ENCODE assay signal across 8 cellular contexts in the genomic region with DNA sequence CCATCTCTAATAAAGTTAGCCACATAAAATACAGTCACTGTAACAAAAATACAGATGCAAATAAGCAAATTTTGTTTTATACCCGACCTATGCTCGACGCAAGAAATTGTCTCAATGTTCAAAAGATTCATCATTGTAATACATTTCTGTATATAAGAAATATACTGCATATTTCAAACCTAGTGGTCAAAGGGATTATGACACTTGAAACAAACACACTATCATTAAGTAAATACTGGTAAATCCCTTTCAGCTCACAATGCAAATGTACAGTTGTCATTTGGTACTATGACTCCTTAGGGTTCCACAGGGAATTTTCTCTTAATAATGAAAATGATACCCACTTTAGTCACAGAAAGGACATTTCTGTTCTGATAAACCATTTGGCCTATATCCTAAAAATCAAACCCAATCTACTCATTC. TPM values are rescaled to one million over a fixed set of nuclear protein-coding genes. Genes with fewer than 3 reads are reported as not detected.
DNase-seq lines count a peak whose midpoint lies in the region; ATAC-seq and TF ChIP-seq lines count a peak whose summit lies in the region.

No MANE protein-coding gene starts in this region.

- H3K4me3 ChIP-seq in left lung: no peak overlapping the region

- peak overlapping the region; percentile 100 for H3K27ac Mint-ChIP-seq in activated naive CD8-positive, alpha-beta T cell treated with anti-CD3 and anti-CD28 coated beads, Interleukin-2, amount 50 U/mL, for 24 hours

- H3K4me3 Mint-ChIP-seq in activated naive CD8-positive, alpha-beta T cell treated with anti-CD3 and anti-CD28 coated beads, Interleukin-2, amount 50 U/mL, for 24 hours: peak overlapping the region; percentile 97

- no peaks in the 10 kb centered on the region for H3K27me3 ChIP-seq in left lung

- H3K36me3 ChIP-seq in KOPT-K1 (ENCODE audit: insufficient read depth, low read length) (no peaks in the 10 kb centered on the region), left lung (no peaks in the 10 kb centered on the region)

- peaks cover 69% of the 10 kb centered on the region for H3K4me1 Mint-ChIP-seq in activated naive CD8-positive, alpha-beta T cell treated with anti-CD3 and anti-CD28 coated beads, Interleukin-2, amount 50 U/mL, for 24 hours

- no peak for ATAC-seq in activated naive CD8-positive, alpha-beta T cell treated with anti-CD3 and anti-CD28 coated beads, Interleukin-2, amount 50 U/mL, for 24 hours
- no peak for ATAC-seq in left lung
- ATAC-seq in GM18868 (IDR thresholded peaks at IDR 0.05; ENCODE audit: unreplicated experiment): no peak
- no peak for ATAC-seq in GM19351 (IDR thresholded peaks at IDR 0.05; ENCODE audit: unreplicated experiment)
- no peak for ATAC-seq in HG03139 (IDR thresholded peaks at IDR 0.05; ENCODE audit: unreplicated experiment)

- DNase-seq in DMS 273 (lab: John Stamatoyannopoulos, UW; ENCODE audit: unreplicated experiment): peak; percentile 62
- DNase-seq in DMS 273 treated with DMSO at 0.1 percent for 48 hours (lab: John Stamatoyannopoulos, UW): no peak
- no peak for DNase-seq in activated naive CD8-positive, alpha-beta T cell treated with anti-CD3 and anti-CD28 coated beads, Interleukin-2, amount 50 U/mL, for 24 hours
- DNase-seq in left lung: no peak

- peaks cover 11 to 39% of the 10 kb centered on the region in 2 donors for H3K4me1 ChIP-seq in left lung

- H3K27ac ChIP-seq in KOPT-K1 (ENCODE audit: low read depth, low read length, poor library complexity, severe bottlenecking): peak overlapping the region; percentile 100
- peak overlapping the region; percentile 93 to 96 for H3K27ac ChIP-seq in left lung

- intact Hi-C loops in left lung (cut with DNase I): loop anchor here in 1 of 2 donors (10.0 kb wide), 1 partner anchor 118 kb away; no protein-coding TSS in a partner anchor

- TF ChIP-seq CTCF in left lung (IDR thresholded peaks at IDR 0.05): peak; percentile 43 to 46

- peaks cover 3% of the 10 kb centered on the region for H3K27me3 Mint-ChIP-seq in activated naive CD8-positive, alpha-beta T cell treated with anti-CD3 and anti-CD28 coated beads, Interleukin-2, amount 50 U/mL, for 24 hours

- no peaks in the 10 kb centered on the region for H3K9me3 Mint-ChIP-seq in activated naive CD8-positive, alpha-beta T cell treated with anti-CD3 and anti-CD28 coated beads, Interleukin-2, amount 50 U/mL, for 24 hours

- peaks cover 15% of the 10 kb centered on the region for H3K36me3 Mint-ChIP-seq in activated naive CD8-positive, alpha-beta T cell treated with anti-CD3 and anti-CD28 coated beads, Interleukin-2, amount 50 U/mL, for 24 hours (ENCODE audit: low read depth)

- no peaks in the 10 kb centered on the region for H3K9me3 ChIP-seq in KOPT-K1 (ENCODE audit: insufficient read depth, low read length, poor library complexity, severe bottlenecking)
- H3K9me3 ChIP-seq in left lung: no peaks in the 10 kb centered on the region

RNA-seq across cellular contexts. Expression of a gene that starts 2.2 kb away (rescaled TPM):
- total RNA-seq in left lung: 10 to 100 TPM; 14.1 to 16.6 TPM
